Comparison of ENCODE assay signal across 8 cellular contexts in the genomic region with DNA sequence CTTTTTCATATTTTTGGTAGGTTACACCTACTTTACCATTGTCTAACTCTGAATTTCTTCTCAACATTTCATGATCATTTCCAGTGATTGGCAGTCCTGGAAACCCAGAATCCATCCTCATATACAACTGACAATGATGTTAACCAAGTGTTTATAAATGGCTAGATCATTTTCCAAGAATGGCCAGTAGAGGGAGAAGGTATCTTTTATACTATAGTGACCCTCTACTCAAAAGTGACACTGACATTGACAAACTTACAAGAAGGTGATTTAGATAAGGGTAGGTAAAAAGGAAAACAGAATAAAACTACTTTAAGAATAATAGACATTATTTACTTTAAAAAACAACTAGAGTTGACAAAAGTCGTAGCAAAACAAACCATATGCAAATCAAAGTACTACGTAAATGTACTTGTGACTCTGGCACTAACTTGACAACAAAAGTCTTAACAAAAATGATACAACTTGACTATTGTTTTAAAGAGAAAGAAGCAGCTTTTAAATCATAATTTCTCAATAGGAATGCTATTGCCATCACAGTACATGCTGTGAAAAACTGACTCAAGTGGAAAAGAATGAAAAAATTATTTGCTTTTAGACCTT.
DNase-seq lines count a peak whose midpoint lies in the region; ATAC-seq, FAIRE-seq and TF ChIP-seq lines count a peak whose summit lies in the region.

No MANE protein-coding gene starts in this region.

- no peaks in the 10 kb centered on the region for H3K9me2 ChIP-seq in Karpas-422 (replicated peaks; ENCODE audit: insufficient read depth, low read length)

- H3K9me3 Mint-ChIP-seq in nephron progenitor cell, result no peaks in the 10 kb centered on the region

- no peak overlapping the region for H3K27ac Mint-ChIP-seq in nephron progenitor cell

- BruUV-seq in K562 (replicated peaks; lab: Mats Ljungman, UMichigan), result no TSS peak

- H3K4me1 Mint-ChIP-seq in nephron progenitor cell, result no peaks in the 10 kb centered on the region

- H3K4me3 Mint-ChIP-seq in nephron progenitor cell, result no peak overlapping the region

- no peaks in the 10 kb centered on the region for H3K9me1 ChIP-seq in K562 (ENCODE audit: control insufficient read depth, insufficient read depth, low read length)

- DNase-seq in Karpas-422, result peak; percentile 60
- DNase-seq in K562 (ENCODE audit: extremely low read depth in 1 of 4, low spot score in 3 of 4), result peak in 2 of 4 experiments; percentile 22 to 23
- DNase-seq in nephron progenitor cell, result no peak
- DNase-seq in stimulated activated CD4-positive, alpha-beta T cell treated with anti-CD3 and anti-CD28 coated beads, Interleukin-4, amount 100 ng/mL, for 24 hours, result no peak
- no peak for DNase-seq in GM19238 (ENCODE audit: insufficient read length, low spot score)
- DNase-seq in NCI-H774 (lab: John Stamatoyannopoulos, UW), result no peak

- no peaks in the 10 kb centered on the region for H3K27me3 Mint-ChIP-seq in nephron progenitor cell (ENCODE audit: low read depth, poor library complexity)

- CTCF ChIA-PET in K562 (lab: Yijun Ruan, JAX; ENCODE audit: low intra/inter-chr PET ratio), result no interaction called here

- H3K9ac ChIP-seq in Karpas-422 (ENCODE audit: low read length), result no peak overlapping the region
- H3K9ac ChIP-seq in K562 (ENCODE audit: insufficient read depth in 1 of 2, low read depth in 2 of 2, low read length in 2 of 2), result no peak overlapping the region

- POLR2A ChIA-PET in K562 (lab: Yijun Ruan, JAX), result no interaction called here

- H4K20me1 ChIP-seq in Karpas-422 (ENCODE audit: insufficient read depth, low read depth, low read length) (no peaks in the 10 kb centered on the region), K562 (replicated peaks; ENCODE audit: control insufficient read depth, insufficient read depth, low read length) (no peaks in the 10 kb centered on the region)

- H3K9me3 ChIP-seq in Karpas-422 (ENCODE audit: low read length), result no peaks in the 10 kb centered on the region
- H3K9me3 ChIP-seq in K562 (replicated peaks; ENCODE audit: control insufficient read depth, insufficient read depth, low read depth, low read length), result no peaks in the 10 kb centered on the region

- intact Hi-C loops in K562 (cut with micrococcal nuclease), result no loop called here

- WGBS in K562 (ENCODE audit: insufficient coverage, low coverage, missing lambda C conversion rate), result 14% methylated on average over 2 of the region's 2 CpGs

- FAIRE-seq in K562 (lab: Jason Lieb, UNC), result no peak

- no peak overlapping the region for H3K27ac ChIP-seq in Karpas-422 (ENCODE audit: low read length)
- no peak overlapping the region for H3K27ac ChIP-seq in K562 (ENCODE audit: extremely low read depth, low read depth, low read length)

- no peaks in the 10 kb centered on the region for H3K79me2 ChIP-seq in Karpas-422 (ENCODE audit: low read length)
- no peaks in the 10 kb centered on the region for H3K79me2 ChIP-seq in K562 (ENCODE audit: control insufficient read depth, insufficient read depth, low read length)

- no peak overlapping the region for H3K4me3 ChIP-seq in GM12875 (ENCODE audit: low read depth, low read length)
- H3K4me3 ChIP-seq in Karpas-422 (ENCODE audit: low read length), result no peak overlapping the region
- H3K4me3 ChIP-seq in K562, result no peak overlapping the region

- TF ChIP-seq CTCF in GM12875 (IDR thresholded peaks at IDR 0.05; ENCODE audit: borderline replicate concordance, insufficient read depth, low read depth, low read length) (peak; percentile 34; the same call in 1 of the 2 replicates), K562 (IDR thresholded peaks at IDR 0.05 in 2 of 3, conservative IDR thresholded peaks at IDR 0.05 in 1 of 3; ENCODE audit: insufficient read depth in 2 of 3, low read depth in 1 of 3, low read length in 3 of 3) (peak in 2 of 3 experiments; percentile 17; a peak in 1 of 6 replicates), nephron progenitor cell (IDR thresholded peaks at IDR 0.05) (peak; percentile 60)

- H2AFZ ChIP-seq in Karpas-422 (ENCODE audit: low read length) (no peak overlapping the region), K562 (ENCODE audit: low read depth, low read length) (no peak overlapping the region)

- peak in 1 of 2 experiments; percentile 16; a peak in 1 of 4 replicates for TF ChIP-seq RAD21 in K562 (CRISPR knock-in tag; conservative IDR thresholded peaks at IDR 0.05 in 1 of 2, IDR thresholded peaks at IDR 0.05 in 1 of 2)

- ATAC-seq in K562 (no peak), HG03039 (IDR thresholded peaks at IDR 0.05; ENCODE audit: unreplicated experiment) (no peak)

- H3K36me3 ChIP-seq in Karpas-422 (ENCODE audit: insufficient read depth, low read length) (no peaks in the 10 kb centered on the region), K562 (ENCODE audit: control insufficient read depth, insufficient read depth, low read length) (no peaks in the 10 kb centered on the region)

- no peaks in the 10 kb centered on the region for H3K36me3 Mint-ChIP-seq in nephron progenitor cell (ENCODE audit: low read depth)

- no peak for TF ChIP-seq POLR2A in K562 (conservative IDR thresholded peaks at IDR 0.05)

- H3K27me3 ChIP-seq in Karpas-422 (ENCODE audit: low read length), result no peaks in the 10 kb centered on the region
- no peaks in the 10 kb centered on the region for H3K27me3 ChIP-seq in K562 (ENCODE audit: control insufficient read depth in 2 of 2, insufficient read depth in 2 of 2, low read length in 2 of 2)

- H3K4me1 ChIP-seq in Karpas-422 (ENCODE audit: low read length), result no peaks in the 10 kb centered on the region
- H3K4me1 ChIP-seq in K562 (replicated peaks in 1 of 2; ENCODE audit: control insufficient read depth in 2 of 2, insufficient read depth in 2 of 2, low read length in 2 of 2), result no peaks in the 10 kb centered on the region

- H3K4me2 ChIP-seq in Karpas-422 (ENCODE audit: low read depth, low read length, poor library complexity, severe bottlenecking) (no peak overlapping the region), K562 (ENCODE audit: insufficient read depth, low read length) (no peak overlapping the region)

- TF ChIP-seq EP300 in K562 (IDR thresholded peaks at IDR 0.05; ENCODE audit: low read length), result no peak

- in situ Hi-C loops in K562 (cut with MboI), result no loop called here

TF ChIP-seq in K562, 482 proteins besides CTCF, POLR2A, EP300 and RAD21:
- TF ChIP-seq, protein P1, sequence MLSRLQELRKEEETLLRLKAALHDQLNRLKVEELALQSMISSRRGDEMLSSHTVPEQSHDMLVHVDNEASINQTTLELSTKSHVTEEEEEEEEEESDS (CRISPR knock-in tag; IDR thresholded peaks at IDR 0.05), result no peak
- TF ChIP-seq NFE2 (IDR thresholded peaks at IDR 0.05; ENCODE audit: low read depth) (no peak), SRSF1 (IDR thresholded peaks at IDR 0.05; ENCODE audit: low read depth, low read length) (no peak), ZNF175 (CRISPR knock-in tag; IDR thresholded peaks at IDR 0.05; ENCODE audit: low read depth) (no peak), CREB3L1 (IDR thresholded peaks at IDR 0.05; ENCODE audit: borderline replicate concordance, low read depth) (no peak), KDM5B (IDR thresholded peaks at IDR 0.05; ENCODE audit: insufficient replicate concordance, low read depth, low read length) (no peak), RUNX1 (IDR thresholded peaks at IDR 0.05; ENCODE audit: low read depth) (no peak), ZNF277 (CRISPR knock-in tag; IDR thresholded peaks at IDR 0.05; ENCODE audit: borderline replicate concordance) (no peak), ARNT (IDR thresholded peaks at IDR 0.05) (no peak), E2F6 (IDR thresholded peaks at IDR 0.05; ENCODE audit: borderline replicate concordance in 1 of 2, extremely low read depth in 1 of 2, insufficient read depth in 1 of 2, insufficient read length in 1 of 2, low read depth in 1 of 2, low read length in 1 of 2, poor library complexity in 1 of 2, severe bottlenecking in 1 of 2) (no peak)
